In genomic region chr18:50315100-50315871, GRCh38 we compare ENCODE assay signal across 13 cellular contexts. TPM values are rescaled to one million over a fixed set of nuclear protein-coding genes. Genes with fewer than 3 reads are reported as not detected.
DNase-seq lines count a peak whose midpoint lies in the region; ATAC-seq and TF ChIP-seq lines count a peak whose summit lies in the region.
"Had no signal": no experiment of that assay in that cellular context is flagged by ENCODE, and none has a peak within 500 bp of the region (broad histone marks: within the 10 kb centered on the region; RNA-seq: fewer than 3 reads in every experiment).

No MANE protein-coding gene starts in this region.

- H3K9me3 ChIP-seq in stomach: no peaks in the 10 kb centered on the region
- H3K9me3 ChIP-seq: Caco-2, MG63 had no signal

- peak; percentile 70 for ATAC-seq in GM18858 (IDR thresholded peaks at IDR 0.05; ENCODE audit: unreplicated experiment)
- ATAC-seq in GM21526 (IDR thresholded peaks at IDR 0.05; ENCODE audit: low FRiP score, unreplicated experiment): peak; percentile 63
- peak; percentile 61 for ATAC-seq in HG03097 (IDR thresholded peaks at IDR 0.05; ENCODE audit: low FRiP score, unreplicated experiment)

- TF ChIP-seq CTCF in stomach (IDR thresholded peaks at IDR 0.05): no peak

- H3K27me3 ChIP-seq in stomach: no peaks in the 10 kb centered on the region

- no peaks in the 10 kb centered on the region for H3K36me3 ChIP-seq in stomach
- H3K36me3 ChIP-seq: MG63 had no signal

- TF ChIP-seq EP300 in stomach (IDR thresholded peaks at IDR 0.05): no peak

- no peak overlapping the region for H3K27ac ChIP-seq in stomach

- DNase-seq in germinal center (ENCODE audit: low spot score) (peak; percentile 59), NOMO-1 treated with DMSO at 0.1 percent for 48 hours (lab: John Stamatoyannopoulos, UW; ENCODE audit: unreplicated experiment) (no peak), RPMI8226 (no peak), stomach (no peak), cerebellar cortex (ENCODE audit: low spot score) (no peak)
- DNase-seq: activated CD4-positive, alpha-beta T cell treated with anti-CD3 and anti-CD28 coated beads for 1 hour; activated naive CD8-positive, alpha-beta T cell treated with anti-CD3 and anti-CD28 coated beads, Interleukin-2, amount 10 ng/mL, durations not matched to agents 7 days and 5 days; Caco-2; MG63; stimulated activated naive CD4-positive, alpha-beta T cell had no signal

- no peaks in the 10 kb centered on the region for H3K4me1 ChIP-seq in stomach
- H3K4me1 ChIP-seq: Caco-2 had no signal

- WGBS in stomach, 5 donors: 54 to 63% (median 61%) methylated on average over 5 of the region's 5 CpGs

- H3K4me3 ChIP-seq in stomach: no peak overlapping the region
- H3K4me3 ChIP-seq: MG63 had no signal

- TF ChIP-seq POLR2A in stomach (IDR thresholded peaks at IDR 0.05): no peak

- intact Hi-C loops in stomach (cut with DNase I; ENCODE audit: low total_unique reads): no loop called here

RNA-seq across cellular contexts. Expression of gene CXXC1, which starts 27.8 kb away (rescaled TPM):
- 100 to 1,000 TPM in 3 of 5 donors, 10 to 100 TPM in 2; 31.9 to 195 (median 112) TPM for total RNA-seq in stomach
- polyA plus RNA-seq in stomach: 10 to 100 TPM; 56.1 to 78.5 (median 64.4) TPM

RNA-seq across cellular contexts. Expression of gene MBD1, which starts 34.0 kb away (rescaled TPM):
- 100 to 1,000 TPM in 1 of 5 donors, 10 to 100 TPM in 4; 54.6 to 162 (median 74.7) TPM for total RNA-seq in stomach
- 10 to 100 TPM; 27.0 to 32.2 (median 30.0) TPM for polyA plus RNA-seq in stomach

RNA-seq across cellular contexts. Expression of gene CFAP53, which starts 49.0 kb away (rescaled TPM):
- total RNA-seq in stomach: 1 to 10 TPM in 1 of 5 donors, not detected in 4; 4.1 TPM
- polyA plus RNA-seq in stomach: under 1 TPM; 0.25 to 0.85 (median 0.61) TPM
- total RNA-seq: Caco-2 had no signal

RNA-seq across cellular contexts. Expression of gene SKA1, which starts 59.6 kb away (rescaled TPM):
- total RNA-seq in stomach: 1 to 10 TPM in 2 of 5 donors, not detected in 3; 2.8 to 3.3 TPM
- polyA plus RNA-seq in stomach: 1 to 10 TPM in 2 of 3 donors, under 1 TPM in 1; 0.46 to 2.1 (median 2.1) TPM
